ENCODE assay signal across 8 cellular contexts in genomic region chr3:54243262-54243931, GRCh38.
DNase-seq lines count a peak whose midpoint lies in the region; ATAC-seq, FAIRE-seq and TF ChIP-seq lines count a peak whose summit lies in the region.
"Had no signal": no experiment of that assay in that cellular context is flagged by ENCODE, and none has a peak within 500 bp of the region (broad histone marks: within the 10 kb centered on the region; RNA-seq: fewer than 3 reads in every experiment).

No MANE protein-coding gene starts in this region.

- no peak for TF ChIP-seq EP300 in stomach (IDR thresholded peaks at IDR 0.05)

- no peaks in the 10 kb centered on the region for H3K4me1 Mint-ChIP-seq in activated T-cell treated with anti-CD3 and anti-CD28 coated beads, Interleukin-2, amount 50 U/mL, for 4 hours (ENCODE audit: low read depth)

- H3K27me3 Mint-ChIP-seq in activated T-cell treated with anti-CD3 and anti-CD28 coated beads, Interleukin-2, amount 50 U/mL, for 4 hours (ENCODE audit: low read depth), result no peaks in the 10 kb centered on the region

- DNase-seq in H54 (ENCODE audit: insufficient read length, low spot score) (peak; percentile 26), NCI-H2227 (lab: John Stamatoyannopoulos, UW; ENCODE audit: unreplicated experiment) (peak; percentile 69), stomach (peak; percentile 42), hepatic stellate cell (ENCODE audit: low spot score) (no peak)
- DNase-seq in activated T-cell treated with anti-CD3 and anti-CD28 coated beads, Interleukin-2, amount 50 U/mL, for 4 hours, result no peak
- DNase-seq: cerebellar nuclear complex had no signal

- no peaks in the 10 kb centered on the region for H3K36me3 ChIP-seq in stomach

- no peak for FAIRE-seq in H54 (lab: Jason Lieb, UNC)

- no peaks in the 10 kb centered on the region for H3K36me3 Mint-ChIP-seq in activated T-cell treated with anti-CD3 and anti-CD28 coated beads, Interleukin-2, amount 50 U/mL, for 4 hours (ENCODE audit: insufficient read depth)

- TF ChIP-seq POLR2A in H54 (IDR thresholded peaks at IDR 0.05; ENCODE audit: low read depth, low read length), result no peak
- TF ChIP-seq POLR2A in stomach (IDR thresholded peaks at IDR 0.05), result no peak

- ATAC-seq in esophagus mucosa (peak; percentile 90), HG02852 (IDR thresholded peaks at IDR 0.05; ENCODE audit: unreplicated experiment) (no peak)
- ATAC-seq in activated T-cell treated with anti-CD3 and anti-CD28 coated beads, Interleukin-2, amount 50 U/mL, for 4 hours, result no peak

- H3K4me3 Mint-ChIP-seq in activated T-cell treated with anti-CD3 and anti-CD28 coated beads, Interleukin-2, amount 50 U/mL, for 4 hours, result no peak overlapping the region

- TF ChIP-seq CTCF in stomach (IDR thresholded peaks at IDR 0.05), result peak in 1 of 7 experiments; percentile 7

- WGBS in stomach, 5 donors, result 35 to 53% (median 41%) methylated on average over 10 of the region's 10 CpGs

- intact Hi-C loops in stomach (cut with DNase I; ENCODE audit: low total_unique reads), result no loop called here

- no peaks in the 10 kb centered on the region for H3K9me3 Mint-ChIP-seq in activated T-cell treated with anti-CD3 and anti-CD28 coated beads, Interleukin-2, amount 50 U/mL, for 4 hours

- no peak overlapping the region for H3K27ac ChIP-seq in stomach

- no peaks in the 10 kb centered on the region for H3K4me1 ChIP-seq in stomach

- H3K4me3 ChIP-seq in stomach, result peak overlapping the region; percentile 10 to 42 (median 28)

- peaks cover 0 to 4% (median 2%) of the 10 kb centered on the region in 4 donors for H3K9me3 ChIP-seq in stomach

- H3K27me3 ChIP-seq in stomach, result no peaks in the 10 kb centered on the region

Comparison
In these comparisons a context has a peak if more than half of its experiments do, and no peak if none do; other contexts are left out.
1. DNase-seq: peak in H54 (single experiment), NCI-H2227 (single experiment) and stomach (single experiment); none in activated T-cell treated with anti-CD3 and anti-CD28 coated beads, Interleukin-2, amount 50 U/mL, for 4 hours (single experiment) and hepatic stellate cell (single experiment).